In genomic region chr12:47087088-47087688, GRCh38 we compare ENCODE assay signal across 15 cellular contexts. TPM values are rescaled to one million over a fixed set of nuclear protein-coding genes. Genes with fewer than 3 reads are reported as not detected.
DNase-seq lines count a peak whose midpoint lies in the region; ATAC-seq lines count a peak whose summit lies in the region.
"Had no signal": no experiment of that assay in that cellular context is flagged by ENCODE, and none has a peak within 500 bp of the region (broad histone marks: within the 10 kb centered on the region; RNA-seq: fewer than 3 reads in every experiment).

No MANE protein-coding gene starts in this region.

- no peak overlapping the region for H3K27ac ChIP-seq in GM23248
- H3K27ac ChIP-seq: KMS-11, SK-N-MC had no signal

- H3F3A ChIP-seq in GM23248 (ENCODE audit: insufficient read depth), result peaks cover 29% of the 10 kb centered on the region

- H2AFZ ChIP-seq in GM23248, result no peak overlapping the region

- WGBS in GM23248 (ENCODE audit: low coverage in 1 of 2, low lambda C conversion rate in 2 of 2, missing lambda C conversion rate in 2 of 2), 2 experiments, result 87 to 92% methylated on average over 2 of the region's 2 CpGs

- H3K4me3 ChIP-seq in GM23248 (no peak overlapping the region), skeletal muscle satellite cell (ENCODE audit: low read length) (no peak overlapping the region)
- H3K4me3 ChIP-seq: GM12878, SK-N-MC had no signal

- no peaks in the 10 kb centered on the region for H3K36me3 ChIP-seq in GM23248 (ENCODE audit: low read depth)
- no peaks in the 10 kb centered on the region for H3K36me3 ChIP-seq in skeletal muscle satellite cell (ENCODE audit: insufficient read depth, low read length)

- ATAC-seq in GM21360 (IDR thresholded peaks at IDR 0.05; ENCODE audit: unreplicated experiment) (no peak), HG02623 (IDR thresholded peaks at IDR 0.05; ENCODE audit: unreplicated experiment) (no peak)
- ATAC-seq: GM12878; stimulated activated memory B cell treated with anti-CD40 and anti-IgM and Interleukin-4, amounts not matched to agents 10 μg/mL and 1 μg/mL and 100 μg/mL, for 72 hours had no signal

- H3K9ac ChIP-seq in GM23248 (no peak overlapping the region), skeletal muscle satellite cell (ENCODE audit: low read depth, low read length) (peak overlapping the region; percentile 24)
- H3K9ac ChIP-seq: KMS-11 had no signal

- H3K9me2 ChIP-seq in GM23248 (ENCODE audit: insufficient read depth), result no peaks in the 10 kb centered on the region

- H3K27me3 ChIP-seq in GM23248 (replicated peaks; ENCODE audit: insufficient read depth) (no peaks in the 10 kb centered on the region), skeletal muscle satellite cell (ENCODE audit: control insufficient read depth, insufficient read depth, low read length) (no peaks in the 10 kb centered on the region)

- H3K79me2 ChIP-seq in GM23248 (ENCODE audit: insufficient read depth), result no peaks in the 10 kb centered on the region

- H3K4me2 ChIP-seq in GM23248 (ENCODE audit: unreplicated experiment) (peak overlapping the region; percentile 32), skeletal muscle satellite cell (ENCODE audit: low read length) (peak overlapping the region; percentile 40)
- H3K4me2 ChIP-seq: KMS-11 had no signal

- H3K9me3 ChIP-seq in GM23248 (ENCODE audit: low read depth) (no peaks in the 10 kb centered on the region), skeletal muscle satellite cell (replicated peaks; ENCODE audit: low read length) (no peaks in the 10 kb centered on the region)

- in situ Hi-C loops in GM23248 (cut with MboI), result no loop called here

- H3K4me1 ChIP-seq in GM23248 (ENCODE audit: insufficient read depth) (peaks cover 62% of the 10 kb centered on the region), skeletal muscle satellite cell (ENCODE audit: control insufficient read depth, insufficient read depth, low read length) (peaks cover 66% of the 10 kb centered on the region)

- H4K20me1 ChIP-seq in GM23248 (ENCODE audit: insufficient read depth), result no peaks in the 10 kb centered on the region

- DNase-seq in GM23248 (no peak), NCI-H748 treated with DMSO at 0.1 percent for 48 hours (lab: John Stamatoyannopoulos, UW) (peak; percentile 84), dermis blood vessel endothelial cell (peak; percentile 21), GDM1 (lab: John Stamatoyannopoulos, UW) (no peak), GF-D8 (lab: John Stamatoyannopoulos, UW) (no peak)
- DNase-seq: activated CD4-positive, alpha-beta T cell treated with anti-CD3 and anti-CD28 coated beads for 48 hours; cerebellar nuclear complex; NCI-H524 had no signal

RNA-seq across cellular contexts. Expression of gene AMIGO2, which starts 7.4 kb away (rescaled TPM):
- total RNA-seq in GM23248 (2014; rRNA removed; shearing (Covaris generic)), result 25.7 and 29.9 TPM in 2 replicates
- 19.6 and 20.5 TPM in 2 replicates for polyA plus RNA-seq in GM23248 (2016; fragmentation: Nextera tagmentation; extraction: Ambion mirVana)
- 4.2 and 4.8 TPM in 2 replicates for total RNA-seq in dermis blood vessel endothelial cell
- 0.51 and 5.0 TPM in 2 replicates for total RNA-seq in skeletal muscle satellite cell (2012; rRNA removed)

RNA-seq across cellular contexts. Expression of gene PCED1B, which starts 7.8 kb away (rescaled TPM):
- total RNA-seq in GM23248 (2014; rRNA removed; shearing (Covaris generic)), result 2.9 and 3.5 TPM in 2 replicates
- 2.7 and 3.6 TPM in 2 replicates for polyA plus RNA-seq in GM23248 (2016; fragmentation: Nextera tagmentation; extraction: Ambion mirVana)
- total RNA-seq in dermis blood vessel endothelial cell, result 0.19 and 0.51 TPM in 2 replicates
- total RNA-seq in skeletal muscle satellite cell (2012; rRNA removed), result 0.22 and 0.25 TPM in 2 replicates

Comparison
In these comparisons a context has a peak if more than half of its experiments do, and no peak if none do; other contexts are left out.
1. DNase-seq: peak in NCI-H748 treated with DMSO at 0.1 percent for 48 hours (single experiment) and dermis blood vessel endothelial cell (single experiment); none in GM23248 (single experiment), GDM1 (single experiment) and GF-D8 (single experiment).